8 cellular contexts compared by ENCODE assay signal in genomic region chr20:40689100-40689942, GRCh38. TPM values are rescaled to one million over a fixed set of nuclear protein-coding genes. Genes with fewer than 3 reads are reported as not detected.
DNase-seq lines count a peak whose midpoint lies in the region; ATAC-seq, FAIRE-seq and TF ChIP-seq lines count a peak whose summit lies in the region.

TSS of gene MAFB (minus strand) at chr20:40689236. CDS start at chr20:40688850, 386 bp downstream.

- no peak within 1 kb of the TSS for H2BK120ac ChIP-seq in mesendoderm (ENCODE audit: low read depth, low read length)

- intact Hi-C loops in endothelial cell of umbilical vein (cut with micrococcal nuclease), result loop anchor here (1.0 to 10.0 kb wide), 3 partner anchors 43 to 1115 kb away; no protein-coding TSS in a partner anchor

- no peak within 1 kb of the TSS for H3K23ac ChIP-seq in mesendoderm (ENCODE audit: low read length)

- POLR2A ChIA-PET in endothelial cell of umbilical vein (lab: Charles Lee), result interaction anchor here (0.5 to 2.4 kb wide), 20 partner anchors 11 to 1581 kb away, joined by 3 to 12 read pairs (median 4); no protein-coding TSS in a partner anchor

- no peak within 1 kb of the TSS for H2BK15ac ChIP-seq in mesendoderm (replicated peaks; ENCODE audit: low read depth)

- no peaks in the 10 kb centered on the region for H3K9me1 ChIP-seq in endothelial cell of umbilical vein (replicated peaks; ENCODE audit: control insufficient read depth, extremely low read depth, insufficient read depth, low read length)

- no peak within 1 kb of the TSS for H2AK5ac ChIP-seq in mesendoderm (ENCODE audit: low read length)

- H3K4me3 ChIP-seq in WERI-Rb-1 (ENCODE audit: low read depth, low read length), result peak within 1 kb of the TSS; percentile 46
- H3K4me3 ChIP-seq in endothelial cell of umbilical vein (replicated peaks in 1 of 3; ENCODE audit: insufficient read depth in 1 of 3, low read depth in 1 of 3, low read length in 3 of 3), result peak within 1 kb of the TSS; percentile 24 to 58 (median 28)
- peak within 1 kb of the TSS; percentile 24 for H3K4me3 ChIP-seq in mesendoderm (ENCODE audit: low read length)

- H3K9ac ChIP-seq in endothelial cell of umbilical vein (replicated peaks; ENCODE audit: extremely low read depth, insufficient read depth, low read length) (peak within 1 kb of the TSS; percentile 65), mesendoderm (ENCODE audit: low read length) (peak within 1 kb of the TSS; percentile 81)

- FAIRE-seq in endothelial cell of umbilical vein (lab: Jason Lieb, UNC), result peak; percentile 85

- no peaks in the 10 kb centered on the region for H3K36me3 ChIP-seq in WERI-Rb-1
- H3K36me3 ChIP-seq in endothelial cell of umbilical vein (ENCODE audit: control insufficient read depth in 2 of 2, extremely low read depth in 1 of 2, insufficient read depth in 2 of 2, low read length in 2 of 2), result no peaks in the 10 kb centered on the region
- H3K36me3 ChIP-seq in mesendoderm (ENCODE audit: control insufficient read depth, insufficient read depth, low read length), result no peaks in the 10 kb centered on the region

- ATAC-seq in GM21529 (IDR thresholded peaks at IDR 0.05; ENCODE audit: unreplicated experiment), result peak; percentile 58

- H3K9me3 ChIP-seq in WERI-Rb-1 (ENCODE audit: severe bottlenecking) (peaks cover 8% of the 10 kb centered on the region), endothelial cell of umbilical vein (replicated peaks; ENCODE audit: control insufficient read depth, insufficient read depth, low read length) (no peaks in the 10 kb centered on the region)

- CTCF ChIA-PET in endothelial cell of umbilical vein (lab: Charles Lee), result interaction anchor here (0.6 to 4.5 kb wide), 43 partner anchors 8 to 1639 kb away, joined by 3 to 95 read pairs (median 4); no protein-coding TSS in a partner anchor

- peak within 1 kb of the TSS; percentile 28 for H3K18ac ChIP-seq in mesendoderm (ENCODE audit: low read length)

- peaks cover 100% of the 10 kb centered on the region for H3K27me3 ChIP-seq in WERI-Rb-1 (ENCODE audit: insufficient read depth, low read depth, severe bottlenecking)
- H3K27me3 ChIP-seq in endothelial cell of umbilical vein (ENCODE audit: control insufficient read depth in 2 of 2, insufficient read depth in 2 of 2, low read length in 2 of 2), result peaks cover 37 to 66% of the 10 kb centered on the region in 2 experiments
- H3K27me3 ChIP-seq in mesendoderm (ENCODE audit: insufficient read depth, low read length, poor library complexity), result peaks cover 73% of the 10 kb centered on the region

- H3K79me1 ChIP-seq in mesendoderm (ENCODE audit: low read length), result no peaks in the 10 kb centered on the region

- H3K79me2 ChIP-seq in endothelial cell of umbilical vein (ENCODE audit: control insufficient read depth, insufficient read depth, low read length) (no peaks in the 10 kb centered on the region), mesendoderm (ENCODE audit: control insufficient read depth, insufficient read depth, low read length) (no peaks in the 10 kb centered on the region)

- no peak within 1 kb of the TSS for H2BK5ac ChIP-seq in mesendoderm (ENCODE audit: low read length)

- H3K27ac ChIP-seq in WERI-Rb-1 (no peak within 1 kb of the TSS), endothelial cell of umbilical vein (ENCODE audit: insufficient read depth, low read depth, low read length) (peak within 1 kb of the TSS; percentile 9), mesendoderm (ENCODE audit: low read depth, low read length) (no peak within 1 kb of the TSS)

- DNase-seq in DMS114 treated with DMSO at 0.1 percent for 48 hours (lab: John Stamatoyannopoulos, UW; ENCODE audit: unreplicated experiment), result peak; percentile 19
- peak; percentile 84 for DNase-seq in NCI-H1048 (lab: John Stamatoyannopoulos, UW)
- DNase-seq in WERI-Rb-1, result peak; percentile 21
- peak; percentile 95 for DNase-seq in endothelial cell of umbilical vein (ENCODE audit: low read depth, low spot score)
- peak; percentile 88 for DNase-seq in mesendoderm
- peak; percentile 46 to 52 for DNase-seq in stimulated activated CD8-positive, alpha-beta memory T cell treated with anti-CD3 and anti-CD28 coated beads, Interleukin-15, amount 100 ng/mL, for 48 hours (ENCODE audit: low read depth in 2 of 2)
- no peak for DNase-seq in GM19238 (ENCODE audit: insufficient read length, low spot score)

- peak within 1 kb of the TSS; percentile 76 for H2AFZ ChIP-seq in endothelial cell of umbilical vein (ENCODE audit: low read depth, low read length)

- WGBS in mesendoderm (ENCODE audit: extremely low coverage, insufficient coverage, low lambda C conversion rate), result no CpG with 5 or more reads among the region's 85 CpGs

- H3K56ac ChIP-seq in mesendoderm (ENCODE audit: low read length), result peak within 1 kb of the TSS; percentile 87

- H4K8ac ChIP-seq in mesendoderm (ENCODE audit: low read depth, low read length), result no peak within 1 kb of the TSS

- dilution Hi-C loops in endothelial cell of umbilical vein (cut with MboI; ENCODE audit: extremely low pct_ligation_motif_present, low sequenced_read_pairs), result no loop called here

- TF ChIP-seq CTCF in WERI-Rb-1 (IDR thresholded peaks at IDR 0.05; ENCODE audit: low read depth, low read length) (no peak), endothelial cell of umbilical vein (IDR thresholded peaks at IDR 0.05; ENCODE audit: extremely low read depth in 1 of 2, insufficient read depth in 1 of 2, low read depth in 1 of 2, low read length in 2 of 2) (no peak)

- H4K5ac ChIP-seq in mesendoderm (ENCODE audit: low read length), result no peak within 1 kb of the TSS

- no TSS peak for BruUV-seq in endothelial cell of umbilical vein (replicated peaks; lab: Mats Ljungman, UMichigan)

- H4K20me1 ChIP-seq in endothelial cell of umbilical vein (replicated peaks; ENCODE audit: control insufficient read depth, extremely low read depth, insufficient read depth, low read length), result no peaks in the 10 kb centered on the region

- TF ChIP-seq POLR2A in endothelial cell of umbilical vein (IDR thresholded peaks at IDR 0.05; ENCODE audit: low read depth, low read length), result peak; percentile 99

- H3K4ac ChIP-seq in mesendoderm (ENCODE audit: low read depth, low read length), result peak within 1 kb of the TSS; percentile 49

- H3K4me1 ChIP-seq in endothelial cell of umbilical vein (ENCODE audit: control insufficient read depth, extremely low read depth, insufficient read depth, low read length), result peaks cover 9% of the 10 kb centered on the region
- H3K4me1 ChIP-seq in mesendoderm (ENCODE audit: control insufficient read depth, low read depth, low read length), result no peaks in the 10 kb centered on the region

- peak within 1 kb of the TSS; percentile 60 for H3K4me2 ChIP-seq in endothelial cell of umbilical vein (ENCODE audit: insufficient read depth, low read length)
- peak within 1 kb of the TSS; percentile 98 for H3K4me2 ChIP-seq in mesendoderm (ENCODE audit: low read length)

TF ChIP-seq in endothelial cell of umbilical vein, 7 proteins besides CTCF, POLR2A, EP300 and RAD21:
- TF ChIP-seq POLR2AphosphoS5 (IDR thresholded peaks at IDR 0.05; ENCODE audit: insufficient read depth, low read depth, low read length), result peak; percentile 97
- TF ChIP-seq GATA2 (IDR thresholded peaks at IDR 0.05; ENCODE audit: insufficient read depth, insufficient read length, low read depth, low read length), result no peak

RNA-seq across cellular contexts. Expression of gene MAFB, which starts in this region (rescaled TPM):
- 1.3 and 1.8 TPM in 2 replicates for total RNA-seq in endothelial cell of umbilical vein
- 3.4 and 4.0 TPM in 2 replicates for polyA plus RNA-seq in endothelial cell of umbilical vein
- polyA plus RNA-seq in endothelial cell of umbilical vein (2011; cell fraction: cytosol; rRNA removed), result 2.0 and 3.2 TPM in 2 replicates
- polyA plus RNA-seq in endothelial cell of umbilical vein (2011; cell fraction: nucleus; rRNA removed), result 2.9 and 3.5 TPM in 2 replicates
- 3.0 and 8.9 TPM in 2 replicates for polyA plus RNA-seq in endothelial cell of umbilical vein (2012)
- 1.4 and 2.5 TPM in 2 replicates for polyA minus RNA-seq in endothelial cell of umbilical vein
- polyA minus RNA-seq in endothelial cell of umbilical vein (2011; cell fraction: cytosol; rRNA and poly(A)+ RNA removed), result 3.1 TPM
- polyA minus RNA-seq in endothelial cell of umbilical vein (2011; cell fraction: nucleus; rRNA and poly(A)+ RNA removed), result 1.8 and 3.7 TPM in 2 replicates
- polyA plus RNA-seq in mesendoderm (2013, experiment 1 of 2), result 5.2 TPM
- 4.7 TPM for polyA plus RNA-seq in mesendoderm (2013, experiment 2 of 2)
